1 cellular context compared by ENCODE assay signal in the genomic region with DNA sequence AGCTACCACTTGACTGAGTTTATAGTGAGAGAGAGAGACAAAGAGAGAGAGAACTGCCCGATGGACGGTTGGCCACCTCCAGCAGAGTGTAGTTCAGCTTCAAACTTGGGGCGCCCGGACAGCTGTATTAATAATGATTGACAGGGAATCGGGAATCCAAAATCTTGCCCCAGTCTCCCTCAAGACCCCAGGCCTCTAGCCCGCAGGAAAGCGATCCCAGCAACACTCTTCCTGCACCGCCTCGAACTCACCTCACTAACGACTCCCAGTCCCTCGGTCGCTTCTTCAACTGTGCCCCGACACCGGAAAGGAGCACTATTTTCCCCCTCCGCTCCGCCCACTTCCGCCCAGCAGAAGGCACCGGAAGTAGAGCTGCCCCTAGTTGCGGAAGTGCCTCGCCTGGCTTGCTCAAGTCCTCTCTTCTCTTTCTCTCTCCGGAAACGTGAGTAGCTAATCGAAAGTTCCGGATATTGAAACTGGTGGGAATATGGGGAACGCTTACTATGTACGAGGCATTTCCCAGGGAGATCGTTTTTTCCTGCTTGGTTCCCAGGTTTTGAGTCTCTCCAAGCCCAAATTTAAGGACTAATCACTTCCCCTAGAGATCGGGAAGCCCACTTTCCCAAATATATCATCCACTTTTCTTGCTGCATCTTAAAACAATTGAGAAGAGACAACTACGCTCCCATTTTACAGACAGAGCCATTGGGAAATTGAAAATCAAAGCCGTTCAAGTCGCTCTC.
TF ChIP-seq lines count a peak whose summit lies in the region.

A gene with protein sequence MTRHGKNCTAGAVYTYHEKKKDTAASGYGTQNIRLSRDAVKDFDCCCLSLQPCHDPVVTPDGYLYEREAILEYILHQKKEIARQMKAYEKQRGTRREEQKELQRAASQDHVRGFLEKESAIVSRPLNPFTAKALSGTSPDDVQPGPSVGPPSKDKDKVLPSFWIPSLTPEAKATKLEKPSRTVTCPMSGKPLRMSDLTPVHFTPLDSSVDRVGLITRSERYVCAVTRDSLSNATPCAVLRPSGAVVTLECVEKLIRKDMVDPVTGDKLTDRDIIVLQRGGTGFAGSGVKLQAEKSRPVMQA (minus strand): TSS at position 293 of the 743 bp plus-strand sequence. CDS start 19,865 bp downstream, outside the sequence.

TF ChIP-seq in HEK293, 187 proteins besides CTCF, POLR2A, EP300 and RAD21 (continued from another document and continues in another):
- TF ChIP-seq, protein P1, sequence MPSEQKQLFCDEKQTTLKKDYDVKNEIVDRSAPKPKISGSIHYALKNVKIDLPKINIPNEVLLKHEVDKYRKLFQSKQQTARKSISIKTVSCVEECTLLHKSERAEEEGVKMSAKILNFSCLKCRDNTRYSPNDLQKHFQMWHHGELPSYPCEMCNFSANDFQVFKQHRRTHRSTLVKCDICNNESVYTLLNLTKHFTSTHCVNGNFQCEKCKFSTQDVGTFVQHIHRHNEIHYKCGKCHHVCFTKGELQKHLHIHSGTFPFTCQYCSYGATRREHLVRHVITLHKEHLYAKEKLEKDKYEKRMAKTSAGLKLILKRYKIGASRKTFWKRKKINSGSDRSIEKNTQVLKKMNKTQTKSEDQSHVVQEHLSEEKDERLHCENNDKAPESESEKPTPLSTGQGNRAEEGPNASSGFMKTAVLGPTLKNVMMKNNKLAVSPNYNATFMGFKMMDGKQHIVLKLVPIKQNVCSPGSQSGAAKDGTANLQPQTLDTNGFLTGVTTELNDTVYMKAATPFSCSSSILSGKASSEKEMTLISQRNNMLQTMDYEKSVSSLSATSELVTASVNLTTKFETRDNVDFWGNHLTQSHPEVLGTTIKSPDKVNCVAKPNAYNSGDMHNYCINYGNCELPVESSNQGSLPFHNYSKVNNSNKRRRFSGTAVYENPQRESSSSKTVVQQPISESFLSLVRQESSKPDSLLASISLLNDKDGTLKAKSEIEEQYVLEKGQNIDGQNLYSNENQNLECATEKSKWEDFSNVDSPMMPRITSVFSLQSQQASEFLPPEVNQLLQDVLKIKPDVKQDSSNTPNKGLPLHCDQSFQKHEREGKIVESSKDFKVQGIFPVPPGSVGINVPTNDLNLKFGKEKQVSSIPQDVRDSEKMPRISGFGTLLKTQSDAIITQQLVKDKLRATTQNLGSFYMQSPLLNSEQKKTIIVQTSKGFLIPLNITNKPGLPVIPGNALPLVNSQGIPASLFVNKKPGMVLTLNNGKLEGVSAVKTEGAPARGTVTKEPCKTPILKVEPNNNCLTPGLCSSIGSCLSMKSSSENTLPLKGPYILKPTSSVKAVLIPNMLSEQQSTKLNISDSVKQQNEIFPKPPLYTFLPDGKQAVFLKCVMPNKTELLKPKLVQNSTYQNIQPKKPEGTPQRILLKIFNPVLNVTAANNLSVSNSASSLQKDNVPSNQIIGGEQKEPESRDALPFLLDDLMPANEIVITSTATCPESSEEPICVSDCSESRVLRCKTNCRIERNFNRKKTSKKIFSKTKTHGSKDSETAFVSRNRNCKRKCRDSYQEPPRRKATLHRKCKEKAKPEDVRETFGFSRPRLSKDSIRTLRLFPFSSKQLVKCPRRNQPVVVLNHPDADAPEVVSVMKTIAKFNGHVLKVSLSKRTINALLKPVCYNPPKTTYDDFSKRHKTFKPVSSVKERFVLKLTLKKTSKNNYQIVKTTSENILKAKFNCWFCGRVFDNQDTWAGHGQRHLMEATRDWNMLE (tag by site-specific recombination; conservative IDR thresholded peaks at IDR 0.05; ENCODE audit: low read depth) = peak; percentile 98
- TF ChIP-seq ZFP41 (tag by site-specific recombination; IDR thresholded peaks at IDR 0.05; ENCODE audit: borderline replicate concordance) (no peak), ZNF791 (tag by site-specific recombination; IDR thresholded peaks at IDR 0.05) (no peak), ZNF670 (tag by site-specific recombination; IDR thresholded peaks at IDR 0.05; ENCODE audit: low read depth) (no peak), ZFP69B (tag by site-specific recombination; IDR thresholded peaks at IDR 0.05) (peak; percentile 78), EGR2 (tag by site-specific recombination; IDR thresholded peaks at IDR 0.05; ENCODE audit: low read depth) (peak; percentile 55; the same call in 1 of the 2 replicates), SCRT2 (tag by site-specific recombination; IDR thresholded peaks at IDR 0.05) (no peak), ZNF37A (tag by site-specific recombination; IDR thresholded peaks at IDR 0.05) (no peak), ZBTB17 (tag by site-specific recombination; IDR thresholded peaks at IDR 0.05) (peak; percentile 93), ZNF544 (tag by site-specific recombination; IDR thresholded peaks at IDR 0.05) (no peak), ZNF274 (IDR thresholded peaks at IDR 0.05; ENCODE audit: low read length) (no peak), ZNF274 (tag by site-specific recombination; IDR thresholded peaks at IDR 0.05; ENCODE audit: borderline replicate concordance) (no peak), ZSCAN30 (tag by site-specific recombination; IDR thresholded peaks at IDR 0.05) (peak; percentile 95), ZNF548 (tag by site-specific recombination; IDR thresholded peaks at IDR 0.05) (no peak), ZNF354C (tag by site-specific recombination; IDR thresholded peaks at IDR 0.05; ENCODE audit: borderline replicate concordance, low read depth) (no peak), ZNF335 (tag by site-specific recombination; conservative IDR thresholded peaks at IDR 0.05) (peak; percentile 79), ZNF140 (tag by site-specific recombination; IDR thresholded peaks at IDR 0.05) (no peak), KLF16 (tag by site-specific recombination; IDR thresholded peaks at IDR 0.05) (peak; percentile 98), ZNF776 (tag by site-specific recombination; IDR thresholded peaks at IDR 0.05; ENCODE audit: borderline replicate concordance) (no peak), BCL11A (tag by site-specific recombination; IDR thresholded peaks at IDR 0.05; ENCODE audit: low read depth) (no peak), YY1 (tag by site-specific recombination; IDR thresholded peaks at IDR 0.05) (peak; percentile 77; the same call in 1 of the 2 replicates), KLF7 (tag by site-specific recombination; IDR thresholded peaks at IDR 0.05; ENCODE audit: borderline replicate concordance) (peak; percentile 92; the same call in 1 of the 2 replicates), FEZF1 (tag by site-specific recombination; IDR thresholded peaks at IDR 0.05) (peak; percentile 27), ZBTB21 (tag by site-specific recombination; IDR thresholded peaks at IDR 0.05) (peak; percentile 77), ZNF830 (tag by site-specific recombination; IDR thresholded peaks at IDR 0.05; ENCODE audit: low read depth) (no peak), ZBTB48 (tag by site-specific recombination; IDR thresholded peaks at IDR 0.05) (no peak), MYNN (tag by site-specific recombination; IDR thresholded peaks at IDR 0.05; ENCODE audit: borderline replicate concordance) (no peak), YY2 (tag by site-specific recombination; IDR thresholded peaks at IDR 0.05) (peak; percentile 88), ZNF19 (tag by site-specific recombination; IDR thresholded peaks at IDR 0.05; ENCODE audit: low read depth) (no peak), ZNF23 (tag by site-specific recombination; IDR thresholded peaks at IDR 0.05; ENCODE audit: borderline replicate concordance) (no peak), ZNF214 (tag by site-specific recombination; IDR thresholded peaks at IDR 0.05; ENCODE audit: borderline replicate concordance) (no peak), ZNF664 (tag by site-specific recombination; IDR thresholded peaks at IDR 0.05) (peak; percentile 72; the same call in 1 of the 2 replicates)
- TF ChIP-seq, protein P2, sequence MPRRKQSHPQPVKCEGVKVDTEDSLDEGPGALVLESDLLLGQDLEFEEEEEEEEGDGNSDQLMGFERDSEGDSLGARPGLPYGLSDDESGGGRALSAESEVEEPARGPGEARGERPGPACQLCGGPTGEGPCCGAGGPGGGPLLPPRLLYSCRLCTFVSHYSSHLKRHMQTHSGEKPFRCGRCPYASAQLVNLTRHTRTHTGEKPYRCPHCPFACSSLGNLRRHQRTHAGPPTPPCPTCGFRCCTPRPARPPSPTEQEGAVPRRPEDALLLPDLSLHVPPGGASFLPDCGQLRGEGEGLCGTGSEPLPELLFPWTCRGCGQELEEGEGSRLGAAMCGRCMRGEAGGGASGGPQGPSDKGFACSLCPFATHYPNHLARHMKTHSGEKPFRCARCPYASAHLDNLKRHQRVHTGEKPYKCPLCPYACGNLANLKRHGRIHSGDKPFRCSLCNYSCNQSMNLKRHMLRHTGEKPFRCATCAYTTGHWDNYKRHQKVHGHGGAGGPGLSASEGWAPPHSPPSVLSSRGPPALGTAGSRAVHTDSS (tag by site-specific recombination; IDR thresholded peaks at IDR 0.05) = peak; percentile 33; the same call in 1 of the 2 replicates
- TF ChIP-seq, protein P3, sequence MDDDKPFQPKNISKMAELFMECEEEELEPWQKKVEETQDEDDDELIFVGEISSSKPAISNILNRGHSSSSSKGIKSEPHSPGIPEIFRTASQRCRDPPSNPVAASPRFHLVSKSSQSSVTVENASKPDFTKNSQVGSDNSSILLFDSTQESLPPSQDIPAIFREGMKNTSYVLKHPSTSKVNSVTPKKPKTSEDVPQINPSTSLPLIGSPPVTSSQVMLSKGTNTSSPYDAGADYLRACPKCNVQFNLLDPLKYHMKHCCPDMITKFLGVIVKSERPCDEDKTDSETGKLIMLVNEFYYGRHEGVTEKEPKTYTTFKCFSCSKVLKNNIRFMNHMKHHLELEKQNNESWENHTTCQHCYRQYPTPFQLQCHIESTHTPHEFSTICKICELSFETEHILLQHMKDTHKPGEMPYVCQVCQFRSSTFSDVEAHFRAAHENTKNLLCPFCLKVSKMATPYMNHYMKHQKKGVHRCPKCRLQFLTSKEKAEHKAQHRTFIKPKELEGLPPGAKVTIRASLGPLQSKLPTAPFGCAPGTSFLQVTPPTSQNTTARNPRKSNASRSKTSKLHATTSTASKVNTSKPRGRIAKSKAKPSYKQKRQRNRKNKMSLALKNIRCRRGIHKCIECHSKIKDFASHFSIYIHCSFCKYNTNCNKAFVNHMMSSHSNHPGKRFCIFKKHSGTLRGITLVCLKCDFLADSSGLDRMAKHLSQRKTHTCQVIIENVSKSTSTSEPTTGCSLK (tag by site-specific recombination; IDR thresholded peaks at IDR 0.05) = no peak
- TF ChIP-seq, protein P4, sequence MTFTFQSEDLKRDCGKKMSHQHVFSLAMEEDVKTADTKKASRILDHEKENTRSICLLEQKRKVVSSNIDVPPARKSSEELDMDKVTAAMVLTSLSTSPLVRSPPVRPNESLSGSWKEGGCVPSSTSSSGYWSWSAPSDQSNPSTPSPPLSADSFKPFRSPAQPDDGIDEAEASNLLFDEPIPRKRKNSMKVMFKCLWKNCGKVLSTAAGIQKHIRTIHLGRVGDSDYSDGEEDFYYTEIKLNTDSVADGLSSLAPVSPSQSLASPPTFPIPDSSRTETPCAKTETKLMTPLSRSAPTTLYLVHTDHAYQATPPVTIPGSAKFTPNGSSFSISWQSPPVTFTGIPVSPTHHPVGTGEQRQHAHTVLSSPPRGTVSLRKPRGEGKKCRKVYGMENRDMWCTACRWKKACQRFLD (tag by site-specific recombination; IDR thresholded peaks at IDR 0.05) = no peak
- TF ChIP-seq, protein P5, sequence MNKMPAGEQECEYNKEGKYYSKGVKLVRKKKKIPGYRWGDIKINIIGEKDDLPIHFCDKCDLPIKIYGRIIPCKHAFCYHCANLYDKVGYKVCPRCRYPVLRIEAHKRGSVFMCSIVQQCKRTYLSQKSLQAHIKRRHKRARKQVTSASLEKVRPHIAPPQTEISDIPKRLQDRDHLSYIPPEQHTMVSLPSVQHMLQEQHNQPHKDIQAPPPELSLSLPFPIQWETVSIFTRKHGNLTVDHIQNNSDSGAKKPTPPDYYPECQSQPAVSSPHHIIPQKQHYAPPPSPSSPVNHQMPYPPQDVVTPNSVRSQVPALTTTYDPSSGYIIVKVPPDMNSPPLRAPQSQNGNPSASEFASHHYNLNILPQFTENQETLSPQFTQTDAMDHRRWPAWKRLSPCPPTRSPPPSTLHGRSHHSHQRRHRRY (tag by site-specific recombination; IDR thresholded peaks at IDR 0.05) = no peak
- TF ChIP-seq, protein P6, sequence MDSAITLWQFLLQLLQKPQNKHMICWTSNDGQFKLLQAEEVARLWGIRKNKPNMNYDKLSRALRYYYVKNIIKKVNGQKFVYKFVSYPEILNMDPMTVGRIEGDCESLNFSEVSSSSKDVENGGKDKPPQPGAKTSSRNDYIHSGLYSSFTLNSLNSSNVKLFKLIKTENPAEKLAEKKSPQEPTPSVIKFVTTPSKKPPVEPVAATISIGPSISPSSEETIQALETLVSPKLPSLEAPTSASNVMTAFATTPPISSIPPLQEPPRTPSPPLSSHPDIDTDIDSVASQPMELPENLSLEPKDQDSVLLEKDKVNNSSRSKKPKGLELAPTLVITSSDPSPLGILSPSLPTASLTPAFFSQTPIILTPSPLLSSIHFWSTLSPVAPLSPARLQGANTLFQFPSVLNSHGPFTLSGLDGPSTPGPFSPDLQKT (IDR thresholded peaks at IDR 0.05; ENCODE audit: borderline replicate concordance, low read depth, low read length) = no peak
- TF ChIP-seq, protein P7, sequence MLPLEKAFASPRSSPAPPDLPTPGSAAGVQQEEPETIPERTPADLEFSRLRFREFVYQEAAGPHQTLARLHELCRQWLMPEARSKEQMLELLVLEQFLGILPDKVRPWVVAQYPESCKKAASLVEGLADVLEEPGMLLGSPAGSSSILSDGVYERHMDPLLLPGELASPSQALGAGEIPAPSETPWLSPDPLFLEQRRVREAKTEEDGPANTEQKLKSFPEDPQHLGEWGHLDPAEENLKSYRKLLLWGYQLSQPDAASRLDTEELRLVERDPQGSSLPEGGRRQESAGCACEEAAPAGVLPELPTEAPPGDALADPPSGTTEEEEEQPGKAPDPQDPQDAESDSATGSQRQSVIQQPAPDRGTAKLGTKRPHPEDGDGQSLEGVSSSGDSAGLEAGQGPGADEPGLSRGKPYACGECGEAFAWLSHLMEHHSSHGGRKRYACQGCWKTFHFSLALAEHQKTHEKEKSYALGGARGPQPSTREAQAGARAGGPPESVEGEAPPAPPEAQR (tag by site-specific recombination; IDR thresholded peaks at IDR 0.05) = peak; percentile 88; the same call in 1 of the 2 replicates
- TF ChIP-seq, protein P8, sequence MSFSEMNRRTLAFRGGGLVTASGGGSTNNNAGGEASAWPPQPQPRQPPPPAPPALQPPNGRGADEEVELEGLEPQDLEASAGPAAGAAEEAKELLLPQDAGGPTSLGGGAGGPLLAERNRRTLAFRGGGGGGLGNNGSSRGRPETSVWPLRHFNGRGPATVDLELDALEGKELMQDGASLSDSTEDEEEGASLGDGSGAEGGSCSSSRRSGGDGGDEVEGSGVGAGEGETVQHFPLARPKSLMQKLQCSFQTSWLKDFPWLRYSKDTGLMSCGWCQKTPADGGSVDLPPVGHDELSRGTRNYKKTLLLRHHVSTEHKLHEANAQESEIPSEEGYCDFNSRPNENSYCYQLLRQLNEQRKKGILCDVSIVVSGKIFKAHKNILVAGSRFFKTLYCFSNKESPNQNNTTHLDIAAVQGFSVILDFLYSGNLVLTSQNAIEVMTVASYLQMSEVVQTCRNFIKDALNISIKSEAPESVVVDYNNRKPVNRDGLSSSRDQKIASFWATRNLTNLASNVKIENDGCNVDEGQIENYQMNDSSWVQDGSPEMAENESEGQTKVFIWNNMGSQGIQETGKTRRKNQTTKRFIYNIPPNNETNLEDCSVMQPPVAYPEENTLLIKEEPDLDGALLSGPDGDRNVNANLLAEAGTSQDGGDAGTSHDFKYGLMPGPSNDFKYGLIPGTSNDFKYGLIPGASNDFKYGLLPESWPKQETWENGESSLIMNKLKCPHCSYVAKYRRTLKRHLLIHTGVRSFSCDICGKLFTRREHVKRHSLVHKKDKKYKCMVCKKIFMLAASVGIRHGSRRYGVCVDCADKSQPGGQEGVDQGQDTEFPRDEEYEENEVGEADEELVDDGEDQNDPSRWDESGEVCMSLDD (tag by site-specific recombination; IDR thresholded peaks at IDR 0.05) = peak; percentile 66
